ENCODE assay signal across 1 cellular context in genomic region chr3:156674046-156674910, GRCh38.
TF ChIP-seq lines count a peak whose summit lies in the region.

TSS of gene TIPARP (plus strand) at chr3:156674590. CDS start at chr3:156677698, 3,108 bp downstream.

TF ChIP-seq in HepG2, 621 proteins besides CTCF, POLR2A, EP300 and RAD21 (continued from another document and continues in another):
- TF ChIP-seq ZNF597 (CRISPR knock-in tag; IDR thresholded peaks at IDR 0.05) (no peak), ZNF780A (CRISPR knock-in tag; IDR thresholded peaks at IDR 0.05) (peak; percentile 90; the same call in 1 of the 2 replicates), THAP11 (CRISPR knock-in tag; IDR thresholded peaks at IDR 0.05) (peak; percentile 67; the same call in 1 of the 2 replicates), REST (IDR thresholded peaks at IDR 0.05; ENCODE audit: borderline replicate concordance in 1 of 2, low read depth in 1 of 2, low read length in 2 of 2) (peak in 1 of 2 experiments; percentile 76; a peak in 1 of 4 replicates), TGIF2 (CRISPR knock-in tag; IDR thresholded peaks at IDR 0.05) (peak; percentile 73), NAIF1 (CRISPR knock-in tag; IDR thresholded peaks at IDR 0.05; ENCODE audit: borderline replicate concordance) (peak; percentile 45; the same call in 1 of the 2 replicates), ZNF777 (CRISPR knock-in tag; IDR thresholded peaks at IDR 0.05) (peak; percentile 93), ARID5B (CRISPR knock-in tag; IDR thresholded peaks at IDR 0.05) (peak; percentile 85), ZNF570 (CRISPR knock-in tag; IDR thresholded peaks at IDR 0.05; ENCODE audit: borderline replicate concordance) (no peak), MXD3 (CRISPR knock-in tag; IDR thresholded peaks at IDR 0.05) (peak; percentile 54; the same call in 1 of the 2 replicates), ZNF20 (CRISPR knock-in tag; IDR thresholded peaks at IDR 0.05) (no peak), ZNF101 (CRISPR knock-in tag; IDR thresholded peaks at IDR 0.05; ENCODE audit: borderline replicate concordance, low read depth) (no peak), SP5 (CRISPR knock-in tag; IDR thresholded peaks at IDR 0.05; ENCODE audit: borderline replicate concordance, low read depth) (peak; percentile 30), RORA (CRISPR knock-in tag; IDR thresholded peaks at IDR 0.05) (no peak), IRF1 (CRISPR knock-in tag; IDR thresholded peaks at IDR 0.05; ENCODE audit: low read depth) (peak; percentile 90; the same call in 1 of the 2 replicates), TCF12 (IDR thresholded peaks at IDR 0.05) (no peak), TCF12 (CRISPR knock-in tag; IDR thresholded peaks at IDR 0.05) (0 out of 2 replicates have a peak, but pooled peaks have one; percentile 23), ZZZ3 (CRISPR knock-in tag; IDR thresholded peaks at IDR 0.05; ENCODE audit: borderline replicate concordance) (0 out of 2 replicates have a peak, but pooled peaks have one; percentile 65), MNT (IDR thresholded peaks at IDR 0.05) (peak; percentile 68), ZBED4 (CRISPR knock-in tag; IDR thresholded peaks at IDR 0.05; ENCODE audit: borderline replicate concordance) (peak; percentile 96), ATF2 (CRISPR knock-in tag; IDR thresholded peaks at IDR 0.05) (peak; percentile 68; the same call in 1 of the 2 replicates), SOX6 (IDR thresholded peaks at IDR 0.05) (no peak), SOX6 (CRISPR knock-in tag; IDR thresholded peaks at IDR 0.05) (peak; percentile 92), MAX (IDR thresholded peaks at IDR 0.05) (peak; percentile 93), ZNF362 (CRISPR knock-in tag; IDR thresholded peaks at IDR 0.05; ENCODE audit: borderline replicate concordance) (0 out of 2 replicates have a peak, but pooled peaks have one; percentile 27), BRF2 (CRISPR knock-in tag; IDR thresholded peaks at IDR 0.05) (peak; percentile 89), ZNF616 (CRISPR knock-in tag; IDR thresholded peaks at IDR 0.05; ENCODE audit: low read depth) (0 out of 2 replicates have a peak, but pooled peaks have one; percentile 60), ZBTB25 (CRISPR knock-in tag; IDR thresholded peaks at IDR 0.05) (peak; percentile 22; the same call in 1 of the 2 replicates)
